Comparison of ENCODE assay signal across 8 cellular contexts in the genomic region with DNA sequence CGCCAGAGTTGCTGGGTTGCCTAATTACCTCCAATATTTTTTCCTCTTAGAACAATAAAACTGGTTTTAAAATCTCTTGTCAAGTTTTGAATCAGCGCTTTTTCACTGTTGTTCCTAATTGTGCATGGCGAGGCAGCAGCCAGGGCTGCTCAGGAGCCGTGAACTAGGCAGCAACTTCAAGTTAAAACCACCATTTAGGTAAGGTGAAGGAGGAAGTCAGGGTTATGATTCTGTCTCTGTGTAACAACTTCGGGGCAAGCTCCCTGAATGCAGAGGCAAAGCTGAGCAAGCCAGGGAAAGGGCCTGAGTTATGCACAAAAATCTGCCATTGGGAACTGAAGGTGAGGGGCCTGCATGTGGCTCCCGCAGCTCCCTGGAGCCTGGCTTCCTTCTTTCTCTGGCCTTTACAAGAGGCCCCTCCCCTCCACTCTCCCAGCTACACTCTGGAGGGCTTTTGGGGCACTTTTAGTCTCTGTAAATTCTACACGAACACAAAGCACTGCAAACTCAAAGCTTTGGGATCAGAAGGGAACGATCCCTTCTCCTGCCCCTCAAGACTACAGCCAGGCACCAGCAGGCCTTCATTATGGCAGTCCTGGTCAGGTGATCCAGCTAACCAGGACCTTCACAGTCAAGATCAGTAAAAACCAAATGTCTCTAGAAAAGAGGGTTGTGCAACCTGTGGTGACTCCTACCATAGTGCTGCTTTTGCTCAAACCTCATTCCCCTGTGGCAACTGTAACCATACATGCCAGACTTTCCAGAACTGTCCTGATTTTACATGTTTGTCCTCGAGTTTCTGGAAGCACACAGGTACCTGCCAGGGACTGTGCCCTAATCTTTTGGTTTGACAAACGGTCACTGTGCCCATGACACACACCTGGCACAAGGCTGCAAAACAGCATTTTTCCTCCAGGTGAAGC.
DNase-seq lines count a peak whose midpoint lies in the region; ATAC-seq and TF ChIP-seq lines count a peak whose summit lies in the region.

No MANE protein-coding gene starts in this region.

- no peaks in the 10 kb centered on the region for H3K9me3 Mint-ChIP-seq in activated B cell treated with CpG ODN at 0.5 μM for 24 hours
- H3K9me3 Mint-ChIP-seq in stimulated activated naive B cell treated with anti-CD40 and anti-IgM and Interleukin-4, amounts not matched to agents 10 μg/mL and 1 μg/mL and 100 μg/mL, for 72 hours, result no peaks in the 10 kb centered on the region

- no peak for TF ChIP-seq RAD21 in HCT116 (IDR thresholded peaks at IDR 0.05; ENCODE audit: low read depth)

- H3K36me3 ChIP-seq in HCT116 (ENCODE audit: control insufficient read depth in 1 of 2, insufficient read depth in 2 of 2, low read length in 2 of 2), result no peaks in the 10 kb centered on the region
- peaks cover 0 to 6% (median 0%) of the 10 kb centered on the region in 9 donors for H3K36me3 ChIP-seq in heart left ventricle

- H3K36me3 Mint-ChIP-seq in activated B cell treated with CpG ODN at 0.5 μM for 24 hours (ENCODE audit: low read depth), result peaks cover 4% of the 10 kb centered on the region
- H3K36me3 Mint-ChIP-seq in stimulated activated naive B cell treated with anti-CD40 and anti-IgM and Interleukin-4, amounts not matched to agents 10 μg/mL and 1 μg/mL and 100 μg/mL, for 72 hours, result peaks cover 7 to 9% of the 10 kb centered on the region in 2 donors

- H2AFZ ChIP-seq in HCT116 (ENCODE audit: low read depth, low read length, poor library complexity, severe bottlenecking), result no peak overlapping the region

- peaks cover 44% of the 10 kb centered on the region for H3K79me2 ChIP-seq in HCT116 (ENCODE audit: insufficient read depth, low read length)

- CTCF ChIA-PET in HCT116 (lab: Charles Lee), result interaction anchor here (1.2 to 1.3 kb wide), 2 partner anchors 9 to 22 kb away, joined by 3 to 4 read pairs; no protein-coding TSS in a partner anchor
- CTCF ChIA-PET in activated B cell treated with CpG ODN at 0.5 μM for 24 hours (lab: Charles Lee), result interaction anchor here (0.8 to 3.0 kb wide), 5 partner anchors 9 to 33 kb away, joined by 3 to 15 read pairs (median 6); no protein-coding TSS in a partner anchor

- H3K27me3 Mint-ChIP-seq in activated B cell treated with CpG ODN at 0.5 μM for 24 hours, result no peaks in the 10 kb centered on the region
- no peaks in the 10 kb centered on the region for H3K27me3 Mint-ChIP-seq in stimulated activated naive B cell treated with anti-CD40 and anti-IgM and Interleukin-4, amounts not matched to agents 10 μg/mL and 1 μg/mL and 100 μg/mL, for 72 hours

- H3K27ac ChIP-seq in HCT116 (ENCODE audit: low read depth, low read length) (no peak overlapping the region; the same call in 1 of the 2 replicates), heart left ventricle (peak overlapping the region; percentile 95 to 100 (median 98))

- H3K4me2 ChIP-seq in HCT116 (ENCODE audit: low read length), result peak overlapping the region; percentile 75; the same call in 1 of the 2 replicates

- H4K20me1 ChIP-seq in HCT116 (ENCODE audit: insufficient read depth), result no peaks in the 10 kb centered on the region

- intact Hi-C loops in HCT116 (cut with micrococcal nuclease), result no loop called here
- intact Hi-C loops in activated B cell treated with CpG ODN at 0.5 μM for 24 hours (cut with micrococcal nuclease), result no loop called here
- intact Hi-C loops in heart left ventricle (cut with DNase I), result loop anchor here in 2 of 10 donors (5.0 to 10.0 kb wide), 2 partner anchors 43 to 60 kb away; no protein-coding TSS in a partner anchor

- POLR2A ChIA-PET in HCT116 (lab: Charles Lee), result interaction anchor here (0.7 kb wide), 1 partner anchor 65 kb away, joined by 3 read pairs; no protein-coding TSS in a partner anchor
- POLR2A ChIA-PET in activated B cell treated with CpG ODN at 0.5 μM for 24 hours (lab: Charles Lee), result interaction anchor here (0.6 to 8.0 kb wide), 7 partner anchors 12 to 56 kb away, joined by 3 to 346 read pairs (median 4); a partner anchor contains a TSS

- no peaks in the 10 kb centered on the region for H3K9me3 ChIP-seq in HCT116 (ENCODE audit: control insufficient read depth in 1 of 2, insufficient read depth in 1 of 2, low read depth in 1 of 2, low read length in 2 of 2)
- no peaks in the 10 kb centered on the region for H3K9me3 ChIP-seq in heart left ventricle

- no peaks in the 10 kb centered on the region for H3K9me2 ChIP-seq in HCT116 (ENCODE audit: insufficient read depth)

- H3K4me3 Mint-ChIP-seq in activated B cell treated with CpG ODN at 0.5 μM for 24 hours, result peak overlapping the region; percentile 44
- peak overlapping the region; percentile 74 to 78 for H3K4me3 Mint-ChIP-seq in stimulated activated naive B cell treated with anti-CD40 and anti-IgM and Interleukin-4, amounts not matched to agents 10 μg/mL and 1 μg/mL and 100 μg/mL, for 72 hours

- H3K9ac ChIP-seq in HCT116 (ENCODE audit: low read length), result no peak overlapping the region

- DNase-seq in HCT116 (ENCODE audit: low read depth, low spot score) (no peak), activated B cell treated with CpG ODN at 0.5 μM for 24 hours (no peak), heart left ventricle (no peak), activated gamma-delta T cell treated with Interleukin-2 at 50 U/mL for 16 hours (no peak), NCI-H2081 (lab: John Stamatoyannopoulos, UW) (no peak)
- no peak for DNase-seq in stimulated activated naive B cell treated with anti-CD40 and anti-IgM and Interleukin-4, amounts not matched to agents 10 μg/mL and 1 μg/mL and 100 μg/mL, for 72 hours
- DNase-seq in stimulated activated CD4-positive, alpha-beta T cell treated with anti-CD3 and anti-CD28 coated beads, Interleukin-4, amount 100 ng/mL, for 4 hours, result no peak
- DNase-seq in stimulated activated CD4-positive, alpha-beta T cell treated with anti-CD3 and anti-CD28 coated beads, Interleukin-1b, Interleukin-23, amount 100 ng/mL, for 48 hours, result no peak

- TF ChIP-seq CTCF in HCT116 (IDR thresholded peaks at IDR 0.05 in 2 of 3, conservative IDR thresholded peaks at IDR 0.05 in 1 of 3; ENCODE audit: borderline replicate concordance in 1 of 3, insufficient read depth in 1 of 3, low read depth in 2 of 3, low read length in 2 of 3) (no peak), activated B cell treated with CpG ODN at 0.5 μM for 24 hours (IDR thresholded peaks at IDR 0.05) (no peak), heart left ventricle (IDR thresholded peaks at IDR 0.05) (no peak)

- no peak for TF ChIP-seq POLR2A in HCT116 (IDR thresholded peaks at IDR 0.05; ENCODE audit: borderline replicate concordance, extremely low read depth, insufficient read depth, insufficient read length)
- no peak for TF ChIP-seq POLR2A in heart left ventricle (IDR thresholded peaks at IDR 0.05)

- H3K4me1 ChIP-seq in HCT116 (ENCODE audit: control insufficient read depth in 1 of 2, insufficient read depth in 2 of 2, low read length in 2 of 2), result peaks cover 22 to 31% of the 10 kb centered on the region in 2 experiments
- peaks cover 20 to 77% (median 63%) of the 10 kb centered on the region in 12 donors for H3K4me1 ChIP-seq in heart left ventricle

- H3K27ac Mint-ChIP-seq in activated B cell treated with CpG ODN at 0.5 μM for 24 hours, result peak overlapping the region; percentile 89
- H3K27ac Mint-ChIP-seq in stimulated activated naive B cell treated with anti-CD40 and anti-IgM and Interleukin-4, amounts not matched to agents 10 μg/mL and 1 μg/mL and 100 μg/mL, for 72 hours, result peak overlapping the region; percentile 94

- no TSS peak for BruUV-seq in HCT116 (replicated peaks; lab: Mats Ljungman, UMichigan)

- WGBS in heart left ventricle, 4 donors, result 53 to 59% (median 55%) methylated on average over 10 of the region's 10 CpGs

- H3K27me3 ChIP-seq in HCT116 (ENCODE audit: insufficient read depth, low read length) (no peaks in the 10 kb centered on the region), heart left ventricle (no peaks in the 10 kb centered on the region)

- ATAC-seq in HCT116 (no peak), activated B cell treated with CpG ODN at 0.5 μM for 24 hours (ENCODE audit: low read depth) (no peak), heart left ventricle (peak in 2 of 4 donors; percentile 1 to 4)
- no peak for ATAC-seq in stimulated activated naive B cell treated with anti-CD40 and anti-IgM and Interleukin-4, amounts not matched to agents 10 μg/mL and 1 μg/mL and 100 μg/mL, for 72 hours (replicated peaks)

- RAD21 ChIA-PET in HCT116 (lab: Charles Lee; ENCODE audit: low non-redundant PET in 1 of 2, low total read pairs in 2 of 2, uncharacterized antibody in 2 of 2, unreplicated experiment in 2 of 2), result no interaction called here

- H3K4me1 Mint-ChIP-seq in activated B cell treated with CpG ODN at 0.5 μM for 24 hours, result peaks cover 70% of the 10 kb centered on the region
- peaks cover 46 to 70% of the 10 kb centered on the region in 2 donors for H3K4me1 Mint-ChIP-seq in stimulated activated naive B cell treated with anti-CD40 and anti-IgM and Interleukin-4, amounts not matched to agents 10 μg/mL and 1 μg/mL and 100 μg/mL, for 72 hours

- H3K4me3 ChIP-seq in HCT116 (replicated peaks in 1 of 2; ENCODE audit: low read depth in 1 of 2, low read length in 2 of 2) (no peak overlapping the region), heart left ventricle (peak overlapping the region in 6 of 12 donors; percentile 12 to 95 (median 79))

TF ChIP-seq in HCT116, 20 proteins besides CTCF, POLR2A, EP300 and RAD21:
- TF ChIP-seq POLR2AphosphoS5 (IDR thresholded peaks at IDR 0.05; ENCODE audit: low read depth, low read length), result no peak
- no peak for TF ChIP-seq EZH2 (IDR thresholded peaks at IDR 0.05)
